Comparison of ENCODE assay signal across 9 cellular contexts in genomic region chr2:206392118-206392517, GRCh38. TPM values are rescaled to one million over a fixed set of nuclear protein-coding genes. Genes with fewer than 3 reads are reported as not detected.
DNase-seq lines count a peak whose midpoint lies in the region; ATAC-seq, FAIRE-seq and TF ChIP-seq lines count a peak whose summit lies in the region.
"Had no signal": no experiment of that assay in that cellular context is flagged by ENCODE, and none has a peak within 500 bp of the region (broad histone marks: within the 10 kb centered on the region; RNA-seq: fewer than 3 reads in every experiment).

No MANE protein-coding gene starts in this region.

- H4K20me1 ChIP-seq in HepG2 (ENCODE audit: insufficient read depth, low read length) = no peaks in the 10 kb centered on the region

- no peaks in the 10 kb centered on the region for H3K9me3 ChIP-seq in HepG2 (ENCODE audit: low read length)

- CTCF ChIA-PET in HepG2 (lab: Yijun Ruan, JAX; ENCODE audit: low intra/inter-chr PET ratio, low total read pairs) = interaction anchor here (0.9 to 1.4 kb wide), 2 partner anchors 164 to 167 kb away, joined by 3 to 5 read pairs; no protein-coding TSS in a partner anchor

- no peaks in the 10 kb centered on the region for H3K4me1 ChIP-seq in HepG2 (ENCODE audit: insufficient read depth, low read length)

- in situ Hi-C loops in HepG2 (cut with HindIII; ENCODE audit: extremely low pct_ligation_motif_present, low pct_unique_long_range_greater_than_20kb) = loop anchor here (10.0 kb wide), 1 partner anchor 163 kb away; no protein-coding TSS in a partner anchor

- H3K9ac ChIP-seq in HepG2 (ENCODE audit: insufficient read depth, low read depth, low read length) = no peak overlapping the region

- TF ChIP-seq CTCF in HepG2 (CRISPR knock-in tag; IDR thresholded peaks at IDR 0.05) = peak; percentile 75

- ATAC-seq in GM19023 (IDR thresholded peaks at IDR 0.05; ENCODE audit: unreplicated experiment) (peak; percentile 93), HG03039 (IDR thresholded peaks at IDR 0.05; ENCODE audit: unreplicated experiment) (peak; percentile 97), HepG2 (peak; percentile 98)

- peak; percentile 88 for FAIRE-seq in HepG2 (lab: Jason Lieb, UNC)

- no peak overlapping the region for H3K4me2 ChIP-seq in HepG2 (ENCODE audit: low read depth, low read length)

- no peaks in the 10 kb centered on the region for H3K79me2 ChIP-seq in HepG2 (ENCODE audit: insufficient read depth, low read length)

- WGBS in HepG2 (ENCODE audit: low lambda C conversion rate) = 2% methylated on average over 2 of the region's 2 CpGs

- POLR2A ChIA-PET in HepG2 (lab: Yijun Ruan, JAX) = no interaction called here

- TF ChIP-seq EP300 in HepG2 (IDR thresholded peaks at IDR 0.05; ENCODE audit: low read depth in 2 of 2, low read length in 2 of 2) = no peak
- no peak for TF ChIP-seq EP300 in HepG2 (CRISPR knock-in tag; IDR thresholded peaks at IDR 0.05; ENCODE audit: borderline replicate concordance)

- no TSS peak for BruUV-seq in HepG2 (replicated peaks; lab: Mats Ljungman, UMichigan)

- TF ChIP-seq RAD21 in HepG2 (CRISPR knock-in tag; IDR thresholded peaks at IDR 0.05) = peak; percentile 70

- DNase-seq in Daoy (ENCODE audit: low read depth) (peak; percentile 41), NCI-H69 (lab: John Stamatoyannopoulos, UW) (peak; percentile 63), astrocyte of the hippocampus (ENCODE audit: low read depth, low spot score) (peak; percentile 32), HepG2 (ENCODE audit: low spot score) (peak; percentile 62), kidney glomerular epithelial cell (lab: John Stamatoyannopoulos, UW) (no peak)
- DNase-seq in effector CD8-positive, alpha-beta T cell (lab: John Stamatoyannopoulos, UW) = no peak
- DNase-seq: activated naive CD8-positive, alpha-beta T cell treated with anti-CD3 and anti-CD28 coated beads, Interleukin-2, amount 10 ng/mL, durations not matched to agents 7 days and 5 days had no signal

- no peak overlapping the region for H2AFZ ChIP-seq in HepG2 (ENCODE audit: low read length)

- no peak overlapping the region for H3K27ac ChIP-seq in HepG2 (ENCODE audit: extremely low read length, insufficient read depth, low read length)

- no peaks in the 10 kb centered on the region for H3K36me3 ChIP-seq in HepG2 (replicated peaks in 1 of 2; ENCODE audit: control insufficient read depth in 1 of 2, insufficient read depth in 2 of 2, low read length in 2 of 2)

- no peak for TF ChIP-seq POLR2A in HepG2 (IDR thresholded peaks at IDR 0.05; ENCODE audit: insufficient read depth in 1 of 2, low read depth in 2 of 2, low read length in 2 of 2)

- H3K4me3 ChIP-seq in HepG2 (replicated peaks in 1 of 3; ENCODE audit: insufficient read depth in 1 of 3, low read depth in 2 of 3, low read length in 3 of 3) = no peak overlapping the region

- intact Hi-C loops in HepG2 (cut with micrococcal nuclease; ENCODE audit: unreplicated experiment) = loop anchor here (1.0 to 2.0 kb wide), 3 partner anchors 51 to 1083 kb away; partner anchors contain the start of gene ADAM23

- no peaks in the 10 kb centered on the region for H3K27me3 ChIP-seq in HepG2 (ENCODE audit: control insufficient read depth in 1 of 2, insufficient read depth in 2 of 2, low read length in 2 of 2)

TF ChIP-seq in HepG2, 621 proteins besides CTCF, POLR2A, EP300 and RAD21 (continues in another document):
- peak; percentile 76 for TF ChIP-seq SMC3 (IDR thresholded peaks at IDR 0.05; ENCODE audit: low read length)
- peak; percentile 63; the same call in 1 of the 2 replicates for TF ChIP-seq SP5 (CRISPR knock-in tag; IDR thresholded peaks at IDR 0.05; ENCODE audit: borderline replicate concordance, low read depth)
- no peak for TF ChIP-seq NKX3-1 (CRISPR knock-in tag; IDR thresholded peaks at IDR 0.05)
- peak; percentile 96 for TF ChIP-seq ZNF652 (CRISPR knock-in tag; IDR thresholded peaks at IDR 0.05; ENCODE audit: borderline replicate concordance, low read depth)
- no peak for TF ChIP-seq ZBTB25 (CRISPR knock-in tag; IDR thresholded peaks at IDR 0.05)
- TF ChIP-seq NFYC (CRISPR knock-in tag; IDR thresholded peaks at IDR 0.05) = 0 out of 2 replicates have a peak, but pooled peaks have one; percentile 28
- 0 out of 2 replicates have a peak, but pooled peaks have one; percentile 39 for TF ChIP-seq HOXA5 (CRISPR knock-in tag; IDR thresholded peaks at IDR 0.05)
- TF ChIP-seq CREB1 (IDR thresholded peaks at IDR 0.05) = no peak
- TF ChIP-seq CREB1 (CRISPR knock-in tag; IDR thresholded peaks at IDR 0.05) = 0 out of 2 replicates have a peak, but pooled peaks have one; percentile 13
- peak; percentile 54 for TF ChIP-seq ZMYM4 (CRISPR knock-in tag; IDR thresholded peaks at IDR 0.05)
- TF ChIP-seq ZNF766 (CRISPR knock-in tag; IDR thresholded peaks at IDR 0.05; ENCODE audit: borderline replicate concordance) = no peak
- TF ChIP-seq SNAPC2 (CRISPR knock-in tag; IDR thresholded peaks at IDR 0.05) = no peak
- no peak for TF ChIP-seq TRIM24 (CRISPR knock-in tag; IDR thresholded peaks at IDR 0.05)
- TF ChIP-seq STAG1 (CRISPR knock-in tag; IDR thresholded peaks at IDR 0.05) = peak; percentile 82
- TF ChIP-seq ZSCAN31 (CRISPR knock-in tag; IDR thresholded peaks at IDR 0.05; ENCODE audit: low read depth) = no peak
- TF ChIP-seq ZXDC (CRISPR knock-in tag; IDR thresholded peaks at IDR 0.05) = no peak
- no peak for TF ChIP-seq TCF12 (IDR thresholded peaks at IDR 0.05)
- TF ChIP-seq TCF12 (CRISPR knock-in tag; IDR thresholded peaks at IDR 0.05) = no peak
- TF ChIP-seq TERF1 (CRISPR knock-in tag; IDR thresholded peaks at IDR 0.05) = no peak

RNA-seq across cellular contexts. Expression of gene ADAM23, which starts 51.2 kb away (rescaled TPM):
- total RNA-seq in Daoy (2014; rRNA removed; shearing (Covaris generic)) = 1.1 and 2.5 TPM in 2 replicates
- total RNA-seq in HepG2 (2016; rRNA removed; fragmentation: Illumina TruSeq; extraction: Trizol) = 0.04 TPM in 1 of 2 replicates, not detected in the other
- not detected in 2 replicates for total RNA-seq in HepG2 (2016; cell fraction: cytosol; rRNA removed; fragmentation: Illumina TruSeq; extraction: Trizol; ENCODE audit: low read depth)
- not detected in 2 replicates for total RNA-seq in HepG2 (2016; cell fraction: insoluble cytoplasmic fraction; rRNA removed; fragmentation: Illumina TruSeq; extraction: Trizol)
- total RNA-seq in HepG2 (2016; cell fraction: membrane; rRNA removed; fragmentation: Illumina TruSeq; extraction: Trizol) = 0.03 TPM in 1 of 2 replicates, not detected in the other
- not detected in 2 replicates for total RNA-seq in HepG2 (2016; cell fraction: nucleus; rRNA removed; fragmentation: Illumina TruSeq; extraction: Trizol)
- not detected in 2 replicates for polyA plus RNA-seq in HepG2 (2011; rRNA removed)
- polyA plus RNA-seq in HepG2 (2011; cell fraction: cytosol; rRNA removed) = 0.01 and 0.03 TPM in 2 replicates
- polyA plus RNA-seq in HepG2 (2011; cell fraction: nucleus; rRNA removed) = 0.02 and 0.06 TPM in 2 replicates
- polyA plus RNA-seq in HepG2 (2012) = not detected in 2 replicates
- polyA plus RNA-seq in HepG2 (2016; cell fraction: cytosol; fragmentation: Illumina TruSeq; extraction: Trizol; ENCODE audit: low read depth) = not detected in 2 replicates
- polyA plus RNA-seq in HepG2 (2016; cell fraction: insoluble cytoplasmic fraction; fragmentation: Illumina TruSeq; extraction: Trizol; ENCODE audit: low read depth) = not detected in 2 replicates
- not detected in 2 replicates for polyA plus RNA-seq in HepG2 (2016; cell fraction: membrane; fragmentation: Illumina TruSeq; extraction: Trizol; ENCODE audit: low read depth)
- polyA plus RNA-seq in HepG2 (2016; cell fraction: nucleus; fragmentation: Illumina TruSeq; extraction: Trizol; ENCODE audit: insufficient read depth, low read depth) = 0.07 TPM in 1 of 2 replicates, not detected in the other
- polyA minus RNA-seq in HepG2 (2011; rRNA and poly(A)+ RNA removed; ENCODE audit: low replicate concordance) = 0.12 TPM in 1 of 2 replicates, not detected in the other
- not detected in 2 replicates for polyA minus RNA-seq in HepG2 (2011; cell fraction: cytosol; rRNA and poly(A)+ RNA removed)
- polyA minus RNA-seq in HepG2 (2011; cell fraction: nucleus; rRNA and poly(A)+ RNA removed) = 0.12 TPM in 1 of 2 replicates, not detected in the other

Comparison
In these comparisons a context has a peak if more than half of its experiments do, and no peak if none do; other contexts are left out.
1. DNase-seq: peak in Daoy (single experiment), NCI-H69 (single experiment), astrocyte of the hippocampus (single experiment) and HepG2 (single experiment); none in kidney glomerular epithelial cell (single experiment) and effector CD8-positive, alpha-beta T cell (single experiment).
2. Peak in every context shown above with its lines, with median percentiles within 50 percentile points of each other: ATAC-seq.